In genomic region chr2:121778736-121779487, GRCh38 we compare ENCODE assay signal across 1 cellular context.
TF ChIP-seq lines count a peak whose summit lies in the region.

No MANE protein-coding gene starts in this region.

TF ChIP-seq in HepG2, 621 proteins besides CTCF, POLR2A, EP300 and RAD21 (continued from another document and continues in another):
- TF ChIP-seq ZBTB2 (CRISPR knock-in tag; IDR thresholded peaks at IDR 0.05; ENCODE audit: low read depth) (no peak), ZNF550 (CRISPR knock-in tag; IDR thresholded peaks at IDR 0.05; ENCODE audit: borderline replicate concordance) (no peak), ZFP41 (CRISPR knock-in tag; IDR thresholded peaks at IDR 0.05; ENCODE audit: borderline replicate concordance) (no peak), ZBTB1 (CRISPR knock-in tag; IDR thresholded peaks at IDR 0.05; ENCODE audit: borderline replicate concordance) (no peak), ZNF607 (CRISPR knock-in tag; IDR thresholded peaks at IDR 0.05; ENCODE audit: borderline replicate concordance) (no peak), IKZF4 (CRISPR knock-in tag; IDR thresholded peaks at IDR 0.05; ENCODE audit: borderline replicate concordance, low read depth, not compliant biosample characterization) (no peak), ZNF292 (CRISPR knock-in tag; IDR thresholded peaks at IDR 0.05; ENCODE audit: borderline replicate concordance, low read depth) (0 out of 2 replicates have a peak, but pooled peaks have one; percentile 35), NFE2 (CRISPR knock-in tag; IDR thresholded peaks at IDR 0.05) (no peak), ZNF24 (IDR thresholded peaks at IDR 0.05) (no peak), GTF3A (CRISPR knock-in tag; conservative IDR thresholded peaks at IDR 0.05) (no peak), RFX3 (CRISPR knock-in tag; IDR thresholded peaks at IDR 0.05) (no peak), ZNF782 (CRISPR knock-in tag; IDR thresholded peaks at IDR 0.05; ENCODE audit: borderline replicate concordance) (no peak), ZFAT (CRISPR knock-in tag; conservative IDR thresholded peaks at IDR 0.05) (no peak), ZNF646 (CRISPR knock-in tag; IDR thresholded peaks at IDR 0.05) (no peak), RCOR2 (CRISPR knock-in tag; IDR thresholded peaks at IDR 0.05) (no peak), RBM39 (IDR thresholded peaks at IDR 0.05; ENCODE audit: low read depth, low read length, poor library complexity, severe bottlenecking) (no peak), SAFB2 (CRISPR knock-in tag; IDR thresholded peaks at IDR 0.05; ENCODE audit: borderline replicate concordance, low read depth) (no peak), PREB (CRISPR knock-in tag; IDR thresholded peaks at IDR 0.05) (no peak), ZNF331 (CRISPR knock-in tag; IDR thresholded peaks at IDR 0.05) (peak; percentile 60), POLR2AphosphoS5 (IDR thresholded peaks at IDR 0.05; ENCODE audit: low read depth, low read length) (no peak), SAP130 (CRISPR knock-in tag; IDR thresholded peaks at IDR 0.05; ENCODE audit: low read depth) (peak; percentile 57), ZFY (CRISPR knock-in tag; IDR thresholded peaks at IDR 0.05) (no peak)
- TF ChIP-seq, protein P1, sequence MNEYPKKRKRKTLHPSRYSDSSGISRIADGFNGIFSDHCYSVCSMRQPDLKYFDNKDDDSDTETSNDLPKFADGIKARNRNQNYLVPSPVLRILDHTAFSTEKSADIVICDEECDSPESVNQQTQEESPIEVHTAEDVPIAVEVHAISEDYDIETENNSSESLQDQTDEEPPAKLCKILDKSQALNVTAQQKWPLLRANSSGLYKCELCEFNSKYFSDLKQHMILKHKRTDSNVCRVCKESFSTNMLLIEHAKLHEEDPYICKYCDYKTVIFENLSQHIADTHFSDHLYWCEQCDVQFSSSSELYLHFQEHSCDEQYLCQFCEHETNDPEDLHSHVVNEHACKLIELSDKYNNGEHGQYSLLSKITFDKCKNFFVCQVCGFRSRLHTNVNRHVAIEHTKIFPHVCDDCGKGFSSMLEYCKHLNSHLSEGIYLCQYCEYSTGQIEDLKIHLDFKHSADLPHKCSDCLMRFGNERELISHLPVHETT (CRISPR knock-in tag; conservative IDR thresholded peaks at IDR 0.05), result no peak
- TF ChIP-seq, protein P2, sequence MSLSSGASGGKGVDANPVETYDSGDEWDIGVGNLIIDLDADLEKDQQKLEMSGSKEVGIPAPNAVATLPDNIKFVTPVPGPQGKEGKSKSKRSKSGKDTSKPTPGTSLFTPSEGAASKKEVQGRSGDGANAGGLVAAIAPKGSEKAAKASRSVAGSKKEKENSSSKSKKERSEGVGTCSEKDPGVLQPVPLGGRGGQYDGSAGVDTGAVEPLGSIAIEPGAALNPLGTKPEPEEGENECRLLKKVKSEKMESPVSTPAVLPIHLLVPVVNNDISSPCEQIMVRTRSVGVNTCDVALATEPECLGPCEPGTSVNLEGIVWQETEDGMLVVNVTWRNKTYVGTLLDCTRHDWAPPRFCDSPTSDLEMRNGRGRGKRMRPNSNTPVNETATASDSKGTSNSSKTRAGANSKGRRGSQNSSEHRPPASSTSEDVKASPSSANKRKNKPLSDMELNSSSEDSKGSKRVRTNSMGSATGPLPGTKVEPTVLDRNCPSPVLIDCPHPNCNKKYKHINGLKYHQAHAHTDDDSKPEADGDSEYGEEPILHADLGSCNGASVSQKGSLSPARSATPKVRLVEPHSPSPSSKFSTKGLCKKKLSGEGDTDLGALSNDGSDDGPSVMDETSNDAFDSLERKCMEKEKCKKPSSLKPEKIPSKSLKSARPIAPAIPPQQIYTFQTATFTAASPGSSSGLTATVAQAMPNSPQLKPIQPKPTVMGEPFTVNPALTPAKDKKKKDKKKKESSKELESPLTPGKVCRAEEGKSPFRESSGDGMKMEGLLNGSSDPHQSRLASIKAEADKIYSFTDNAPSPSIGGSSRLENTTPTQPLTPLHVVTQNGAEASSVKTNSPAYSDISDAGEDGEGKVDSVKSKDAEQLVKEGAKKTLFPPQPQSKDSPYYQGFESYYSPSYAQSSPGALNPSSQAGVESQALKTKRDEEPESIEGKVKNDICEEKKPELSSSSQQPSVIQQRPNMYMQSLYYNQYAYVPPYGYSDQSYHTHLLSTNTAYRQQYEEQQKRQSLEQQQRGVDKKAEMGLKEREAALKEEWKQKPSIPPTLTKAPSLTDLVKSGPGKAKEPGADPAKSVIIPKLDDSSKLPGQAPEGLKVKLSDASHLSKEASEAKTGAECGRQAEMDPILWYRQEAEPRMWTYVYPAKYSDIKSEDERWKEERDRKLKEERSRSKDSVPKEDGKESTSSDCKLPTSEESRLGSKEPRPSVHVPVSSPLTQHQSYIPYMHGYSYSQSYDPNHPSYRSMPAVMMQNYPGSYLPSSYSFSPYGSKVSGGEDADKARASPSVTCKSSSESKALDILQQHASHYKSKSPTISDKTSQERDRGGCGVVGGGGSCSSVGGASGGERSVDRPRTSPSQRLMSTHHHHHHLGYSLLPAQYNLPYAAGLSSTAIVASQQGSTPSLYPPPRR (CRISPR knock-in tag; IDR thresholded peaks at IDR 0.05; ENCODE audit: borderline replicate concordance), result no peak
- TF ChIP-seq, protein P3, sequence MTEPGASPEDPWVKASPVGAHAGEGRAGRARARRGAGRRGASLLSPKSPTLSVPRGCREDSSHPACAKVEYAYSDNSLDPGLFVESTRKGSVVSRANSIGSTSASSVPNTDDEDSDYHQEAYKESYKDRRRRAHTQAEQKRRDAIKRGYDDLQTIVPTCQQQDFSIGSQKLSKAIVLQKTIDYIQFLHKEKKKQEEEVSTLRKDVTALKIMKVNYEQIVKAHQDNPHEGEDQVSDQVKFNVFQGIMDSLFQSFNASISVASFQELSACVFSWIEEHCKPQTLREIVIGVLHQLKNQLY (CRISPR knock-in tag; IDR thresholded peaks at IDR 0.05), result 0 out of 2 replicates have a peak, but pooled peaks have one; percentile 48
- TF ChIP-seq, protein P4, sequence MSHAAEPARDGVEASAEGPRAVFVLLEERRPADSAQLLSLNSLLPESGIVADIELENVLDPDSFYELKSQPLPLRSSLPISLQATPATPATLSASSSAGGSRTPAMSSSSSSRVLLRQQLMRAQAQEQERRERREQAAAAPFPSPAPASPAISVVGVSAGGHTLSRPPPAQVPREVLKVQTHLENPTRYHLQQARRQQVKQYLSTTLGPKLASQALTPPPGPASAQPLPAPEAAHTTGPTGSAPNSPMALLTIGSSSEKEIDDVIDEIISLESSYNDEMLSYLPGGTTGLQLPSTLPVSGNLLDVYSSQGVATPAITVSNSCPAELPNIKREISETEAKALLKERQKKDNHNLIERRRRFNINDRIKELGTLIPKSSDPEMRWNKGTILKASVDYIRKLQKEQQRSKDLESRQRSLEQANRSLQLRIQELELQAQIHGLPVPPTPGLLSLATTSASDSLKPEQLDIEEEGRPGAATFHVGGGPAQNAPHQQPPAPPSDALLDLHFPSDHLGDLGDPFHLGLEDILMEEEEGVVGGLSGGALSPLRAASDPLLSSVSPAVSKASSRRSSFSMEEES (CRISPR knock-in tag; IDR thresholded peaks at IDR 0.05), result peak; percentile 67; the same call in 1 of the 2 replicates
- TF ChIP-seq, protein P5, sequence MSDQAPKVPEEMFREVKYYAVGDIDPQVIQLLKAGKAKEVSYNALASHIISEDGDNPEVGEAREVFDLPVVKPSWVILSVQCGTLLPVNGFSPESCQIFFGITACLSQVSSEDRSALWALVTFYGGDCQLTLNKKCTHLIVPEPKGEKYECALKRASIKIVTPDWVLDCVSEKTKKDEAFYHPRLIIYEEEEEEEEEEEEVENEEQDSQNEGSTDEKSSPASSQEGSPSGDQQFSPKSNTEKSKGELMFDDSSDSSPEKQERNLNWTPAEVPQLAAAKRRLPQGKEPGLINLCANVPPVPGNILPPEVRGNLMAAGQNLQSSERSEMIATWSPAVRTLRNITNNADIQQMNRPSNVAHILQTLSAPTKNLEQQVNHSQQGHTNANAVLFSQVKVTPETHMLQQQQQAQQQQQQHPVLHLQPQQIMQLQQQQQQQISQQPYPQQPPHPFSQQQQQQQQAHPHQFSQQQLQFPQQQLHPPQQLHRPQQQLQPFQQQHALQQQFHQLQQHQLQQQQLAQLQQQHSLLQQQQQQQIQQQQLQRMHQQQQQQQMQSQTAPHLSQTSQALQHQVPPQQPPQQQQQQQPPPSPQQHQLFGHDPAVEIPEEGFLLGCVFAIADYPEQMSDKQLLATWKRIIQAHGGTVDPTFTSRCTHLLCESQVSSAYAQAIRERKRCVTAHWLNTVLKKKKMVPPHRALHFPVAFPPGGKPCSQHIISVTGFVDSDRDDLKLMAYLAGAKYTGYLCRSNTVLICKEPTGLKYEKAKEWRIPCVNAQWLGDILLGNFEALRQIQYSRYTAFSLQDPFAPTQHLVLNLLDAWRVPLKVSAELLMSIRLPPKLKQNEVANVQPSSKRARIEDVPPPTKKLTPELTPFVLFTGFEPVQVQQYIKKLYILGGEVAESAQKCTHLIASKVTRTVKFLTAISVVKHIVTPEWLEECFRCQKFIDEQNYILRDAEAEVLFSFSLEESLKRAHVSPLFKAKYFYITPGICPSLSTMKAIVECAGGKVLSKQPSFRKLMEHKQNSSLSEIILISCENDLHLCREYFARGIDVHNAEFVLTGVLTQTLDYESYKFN (CRISPR knock-in tag; conservative IDR thresholded peaks at IDR 0.05), result peak; percentile 59
- TF ChIP-seq, protein P6, sequence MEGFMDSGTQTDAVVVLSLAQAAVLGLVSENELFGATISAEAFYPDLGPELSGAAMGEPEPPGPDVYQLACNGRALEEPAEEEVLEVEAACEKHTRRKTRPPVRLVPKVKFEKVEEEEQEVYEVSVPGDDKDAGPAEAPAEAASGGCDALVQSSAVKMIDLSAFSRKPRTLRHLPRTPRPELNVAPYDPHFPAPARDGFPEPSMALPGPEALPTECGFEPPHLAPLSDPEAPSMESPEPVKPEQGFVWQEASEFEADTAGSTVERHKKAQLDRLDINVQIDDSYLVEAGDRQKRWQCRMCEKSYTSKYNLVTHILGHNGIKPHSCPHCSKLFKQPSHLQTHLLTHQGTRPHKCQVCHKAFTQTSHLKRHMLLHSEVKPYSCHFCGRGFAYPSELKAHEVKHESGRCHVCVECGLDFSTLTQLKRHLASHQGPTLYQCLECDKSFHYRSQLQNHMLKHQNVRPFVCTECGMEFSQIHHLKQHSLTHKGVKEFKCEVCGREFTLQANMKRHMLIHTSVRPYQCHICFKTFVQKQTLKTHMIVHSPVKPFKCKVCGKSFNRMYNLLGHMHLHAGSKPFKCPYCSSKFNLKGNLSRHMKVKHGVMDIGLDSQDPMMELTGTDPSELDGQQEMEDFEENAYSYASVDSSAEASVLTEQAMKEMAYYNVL (CRISPR knock-in tag; IDR thresholded peaks at IDR 0.05; ENCODE audit: borderline replicate concordance), result no peak
